Comparison of ENCODE assay signal across 8 cellular contexts in the genomic region with DNA sequence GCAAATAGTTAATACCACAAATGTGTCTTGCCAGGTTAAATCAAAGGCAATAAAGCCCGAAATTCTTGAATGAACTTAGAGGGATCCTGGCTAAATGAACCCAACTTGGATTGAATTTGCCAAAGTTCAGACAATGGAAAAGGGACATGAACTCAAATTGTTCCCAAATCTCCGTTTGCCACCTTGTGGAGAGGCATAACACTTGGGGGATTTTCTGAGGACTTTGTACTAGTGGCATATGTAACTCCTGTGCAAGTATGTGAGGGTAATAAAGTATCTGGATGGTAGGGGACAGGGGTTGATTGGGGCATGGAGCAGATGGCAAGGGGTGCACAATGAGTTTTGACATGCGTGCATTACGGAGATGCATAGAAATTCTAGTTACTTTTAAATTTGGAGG. TPM values are rescaled to one million over a fixed set of nuclear protein-coding genes. Genes with fewer than 3 reads are reported as not detected.
DNase-seq lines count a peak whose midpoint lies in the region; ATAC-seq and TF ChIP-seq lines count a peak whose summit lies in the region.

No MANE protein-coding gene starts in this region.

- ATAC-seq in sciatic nerve (no peak), HG03097 (IDR thresholded peaks at IDR 0.05; ENCODE audit: low FRiP score, unreplicated experiment) (no peak)

- intact Hi-C loops in sciatic nerve (cut with DNase I), result no loop called here

- 0 out of 2 replicates have a peak, but pooled peaks cover 3% of the 10 kb centered on the region for H3K27me3 ChIP-seq in SJSA1 (replicated peaks)

- TF ChIP-seq CTCF in GM12872 (IDR thresholded peaks at IDR 0.05; ENCODE audit: insufficient read depth, low read depth, low read length), result 0 out of 3 replicates have a peak, but pooled peaks have one; percentile 1
- no peak for TF ChIP-seq CTCF in fibroblast of villous mesenchyme (IDR thresholded peaks at IDR 0.05; ENCODE audit: insufficient read depth, low read depth, low read length)
- TF ChIP-seq CTCF in retinal pigment epithelial cell (conservative IDR thresholded peaks at IDR 0.05; ENCODE audit: low read depth, low read length), result no peak

- H3K36me3 ChIP-seq in SJSA1, result 0 out of 2 replicates have a peak, but pooled peaks cover 4% of the 10 kb centered on the region

- peaks cover 12% of the 10 kb centered on the region for H3K4me1 ChIP-seq in SJSA1 (replicated peaks)

- H3K9me3 ChIP-seq in SJSA1 (replicated peaks), result no peaks in the 10 kb centered on the region

- no peak overlapping the region for H3K27ac ChIP-seq in SJSA1

- peak overlapping the region; percentile 71 for H3K4me3 ChIP-seq in SJSA1
- peak overlapping the region; percentile 84 for H3K4me3 ChIP-seq in fibroblast of villous mesenchyme (ENCODE audit: low read depth, low read length)
- peak overlapping the region; percentile 72 for H3K4me3 ChIP-seq in retinal pigment epithelial cell (ENCODE audit: low read length)

- DNase-seq in SJSA1 (ENCODE audit: low read depth in 1 of 2, low spot score in 2 of 2), result no peak
- DNase-seq in fibroblast of villous mesenchyme (ENCODE audit: low read depth), result no peak
- DNase-seq in retinal pigment epithelial cell (ENCODE audit: low read depth), result no peak
- no peak for DNase-seq in NCI-H1105 treated with DMSO at 0.1 percent for 48 hours (lab: John Stamatoyannopoulos, UW)
- DNase-seq in sciatic nerve (ENCODE audit: low spot score), result no peak
- no peak for DNase-seq in GM03348 (ENCODE audit: low spot score)

RNA-seq across cellular contexts. Expression of a gene that starts 1.3 kb away (rescaled TPM):
- 15.4 and 18.6 TPM in 2 replicates for total RNA-seq in SJSA1 (2014; rRNA removed; shearing (Covaris generic))
- 19.6 and 37.6 TPM in 2 replicates for total RNA-seq in fibroblast of villous mesenchyme
- total RNA-seq in sciatic nerve, result 35.6 TPM
